8 cellular contexts compared by ENCODE assay signal in genomic region chr1:111739984-111740765, GRCh38. TPM values are rescaled to one million over a fixed set of nuclear protein-coding genes. Genes with fewer than 3 reads are reported as not detected.
DNase-seq lines count a peak whose midpoint lies in the region; ATAC-seq, FAIRE-seq and TF ChIP-seq lines count a peak whose summit lies in the region.

No MANE protein-coding gene starts in this region.

- H3K4me3 ChIP-seq in HEK293 (ENCODE audit: low read depth, low read length), result peak overlapping the region; percentile 57
- H3K4me3 ChIP-seq in dorsolateral prefrontal cortex, result peak overlapping the region; percentile 52 to 87 (median 75)
- H3K4me3 ChIP-seq in HepG2 (replicated peaks in 1 of 3; ENCODE audit: insufficient read depth in 1 of 3, low read depth in 2 of 3, low read length in 3 of 3), result peak overlapping the region; percentile 51 to 78 (median 57); a peak in 5 of 6 replicates

- TF ChIP-seq POLR2A in HepG2 (IDR thresholded peaks at IDR 0.05; ENCODE audit: insufficient read depth in 1 of 2, low read depth in 2 of 2, low read length in 2 of 2), result no peak

- H4K20me1 ChIP-seq in HepG2 (ENCODE audit: insufficient read depth, low read length), result no peaks in the 10 kb centered on the region

- no peak for TF ChIP-seq CTCF in C4-2B (conservative IDR thresholded peaks at IDR 0.05)
- peak; percentile 19; the same call in 1 of the 2 replicates for TF ChIP-seq CTCF in HEK293 (tag by site-specific recombination; IDR thresholded peaks at IDR 0.05)
- TF ChIP-seq CTCF in dorsolateral prefrontal cortex (IDR thresholded peaks at IDR 0.05 in 54 of 56, conservative IDR thresholded peaks at IDR 0.05 in 2 of 56; ENCODE audit: low read depth in 1 of 56, partially characterized antibody in 56 of 56), result peak in 14 of 56 donors; percentile 2 to 41 (median 22)
- TF ChIP-seq CTCF in HepG2 (CRISPR knock-in tag; IDR thresholded peaks at IDR 0.05), result no peak

- POLR2A ChIA-PET in HEK293 (lab: Yijun Ruan, JAX) (interaction anchor here (0.5 to 2.3 kb wide), 4 partner anchors 10 to 128 kb away, joined by 3 to 13 read pairs (median 10); partner anchors contain the start of gene DDX20), HepG2 (lab: Yijun Ruan, JAX) (interaction anchor here (2.9 to 3.8 kb wide), 2 partner anchors 15 to 232 kb away, joined by 12 to 22 read pairs; partner anchors contain the start of gene DDX20)

- intact Hi-C loops in dorsolateral prefrontal cortex (cut with DNase I) (loop anchor here (1.0 kb wide), 1 partner anchor 15 kb away; the partner anchor contains the start of gene DDX20 (in 2 of the 2)), HepG2 (cut with micrococcal nuclease; ENCODE audit: unreplicated experiment) (no loop called here)

- no peak overlapping the region for H2AFZ ChIP-seq in HepG2 (ENCODE audit: low read length)

- H3K27ac Mint-ChIP-seq in stimulated activated memory B cell treated with anti-CD40 and anti-IgM and Interleukin-4, amounts not matched to agents 10 μg/mL and 1 μg/mL and 100 μg/mL, for 72 hours, result peak overlapping the region; percentile 79

- ATAC-seq in HepG2 (peak; percentile 37), HG02970 (IDR thresholded peaks at IDR 0.05; ENCODE audit: low FRiP score, unreplicated experiment) (no peak)
- ATAC-seq in stimulated activated memory B cell treated with anti-CD40 and anti-IgM and Interleukin-4, amounts not matched to agents 10 μg/mL and 1 μg/mL and 100 μg/mL, for 72 hours, result no peak

- DNase-seq in SK-N-DZ (ENCODE audit: low spot score), result peak; percentile 77
- peak in 9 of 10 donors; percentile 52 to 81 (median 72) for DNase-seq in dorsolateral prefrontal cortex
- DNase-seq in HepG2 (ENCODE audit: low spot score), result no peak
- no peak for DNase-seq in NCI-H446 (lab: John Stamatoyannopoulos, UW)

- H3K4me3 Mint-ChIP-seq in stimulated activated memory B cell treated with anti-CD40 and anti-IgM and Interleukin-4, amounts not matched to agents 10 μg/mL and 1 μg/mL and 100 μg/mL, for 72 hours, result peak overlapping the region; percentile 95

- H3K27ac ChIP-seq in C4-2B, result peak overlapping the region; percentile 87
- H3K27ac ChIP-seq in HEK293 (ENCODE audit: extremely low read depth, low read depth, low read length), result peak overlapping the region; percentile 92
- peak overlapping the region; percentile 16 to 96 (median 91) for H3K27ac ChIP-seq in dorsolateral prefrontal cortex
- peak overlapping the region; percentile 75 for H3K27ac ChIP-seq in HepG2 (ENCODE audit: extremely low read length, insufficient read depth, low read length)

- H3K9me3 Mint-ChIP-seq in stimulated activated memory B cell treated with anti-CD40 and anti-IgM and Interleukin-4, amounts not matched to agents 10 μg/mL and 1 μg/mL and 100 μg/mL, for 72 hours, result no peaks in the 10 kb centered on the region

- peak overlapping the region; percentile 69 for H3K9ac ChIP-seq in HepG2 (ENCODE audit: insufficient read depth, low read depth, low read length)

- peaks cover 15% of the 10 kb centered on the region for H3K79me2 ChIP-seq in HepG2 (ENCODE audit: insufficient read depth, low read length)

- H3K4me1 ChIP-seq in HEK293 (ENCODE audit: control insufficient read depth, insufficient read depth, low read length), result peaks cover 21% of the 10 kb centered on the region
- H3K4me1 ChIP-seq in HepG2 (ENCODE audit: insufficient read depth, low read length), result peaks cover 65% of the 10 kb centered on the region

- TF ChIP-seq EP300 in HepG2 (IDR thresholded peaks at IDR 0.05; ENCODE audit: low read depth in 2 of 2, low read length in 2 of 2) (no peak), HepG2 (CRISPR knock-in tag; IDR thresholded peaks at IDR 0.05; ENCODE audit: borderline replicate concordance) (no peak)

- no peaks in the 10 kb centered on the region for H3K36me3 Mint-ChIP-seq in stimulated activated memory B cell treated with anti-CD40 and anti-IgM and Interleukin-4, amounts not matched to agents 10 μg/mL and 1 μg/mL and 100 μg/mL, for 72 hours

- CTCF ChIA-PET in HEK293 (lab: Yijun Ruan, JAX), result interaction anchor here (1.0 to 6.0 kb wide), 3 partner anchors 11 to 30 kb away, joined by 3 to 44 read pairs (median 14); no protein-coding TSS in a partner anchor
- CTCF ChIA-PET in HepG2 (lab: Yijun Ruan, JAX; ENCODE audit: low intra/inter-chr PET ratio, low total read pairs), result no interaction called here

- H3K9me3 ChIP-seq in HEK293 (ENCODE audit: control insufficient read depth, insufficient read depth, low read depth, low read length) (no peaks in the 10 kb centered on the region), HepG2 (ENCODE audit: low read length) (no peaks in the 10 kb centered on the region)

- 60% methylated on average over 54 of the region's 55 CpGs for WGBS in HepG2 (ENCODE audit: low lambda C conversion rate)

- in situ Hi-C loops in HepG2 (cut with HindIII; ENCODE audit: extremely low pct_ligation_motif_present, low pct_unique_long_range_greater_than_20kb), result no loop called here

- FAIRE-seq in HepG2 (lab: Jason Lieb, UNC), result no peak

- H3K27me3 ChIP-seq in dorsolateral prefrontal cortex, result no peaks in the 10 kb centered on the region
- H3K27me3 ChIP-seq in HepG2 (ENCODE audit: control insufficient read depth in 1 of 2, insufficient read depth in 2 of 2, low read length in 2 of 2), result peaks cover 0 to 5% of the 10 kb centered on the region in 2 experiments; a peak in 1 of 5 replicates

- peaks cover 32% of the 10 kb centered on the region for H3K4me1 Mint-ChIP-seq in stimulated activated memory B cell treated with anti-CD40 and anti-IgM and Interleukin-4, amounts not matched to agents 10 μg/mL and 1 μg/mL and 100 μg/mL, for 72 hours

- no peaks in the 10 kb centered on the region for H3K36me3 ChIP-seq in HEK293 (ENCODE audit: control insufficient read depth in 2 of 2, insufficient read depth in 1 of 2, low read length in 2 of 2)
- H3K36me3 ChIP-seq in HepG2 (replicated peaks in 1 of 2; ENCODE audit: control insufficient read depth in 1 of 2, insufficient read depth in 2 of 2, low read length in 2 of 2), result no peaks in the 10 kb centered on the region

- H3K27me3 Mint-ChIP-seq in stimulated activated memory B cell treated with anti-CD40 and anti-IgM and Interleukin-4, amounts not matched to agents 10 μg/mL and 1 μg/mL and 100 μg/mL, for 72 hours, result peaks cover 20% of the 10 kb centered on the region

- TF ChIP-seq RAD21 in HepG2 (CRISPR knock-in tag; IDR thresholded peaks at IDR 0.05), result no peak

- H3K4me2 ChIP-seq in HepG2 (ENCODE audit: low read depth, low read length), result peak overlapping the region; percentile 83

- BruUV-seq in HepG2 (replicated peaks; lab: Mats Ljungman, UMichigan), result TSS peak; percentile 79

RNA-seq across cellular contexts. Expression of gene INKA2, which starts 1.0 kb away (rescaled TPM):
- polyA plus RNA-seq in SK-N-DZ (2014; cell fraction: cytosol; rRNA removed), result 14.0 TPM in 2 replicates
- polyA plus RNA-seq in SK-N-DZ (2014; cell fraction: nucleus; rRNA removed), result 9.7 and 10.8 TPM in 2 replicates
- total RNA-seq in dorsolateral prefrontal cortex (10 to 100 TPM; 14.0 to 81.6 (median 44.7) TPM), HepG2 (2016; rRNA removed; fragmentation: Illumina TruSeq; extraction: Trizol) (4.6 and 6.1 TPM in 2 replicates)
- 0.61 and 1.2 TPM in 2 replicates for total RNA-seq in HepG2 (2016; cell fraction: cytosol; rRNA removed; fragmentation: Illumina TruSeq; extraction: Trizol; ENCODE audit: low read depth)
- total RNA-seq in HepG2 (2016; cell fraction: insoluble cytoplasmic fraction; rRNA removed; fragmentation: Illumina TruSeq; extraction: Trizol), result 4.0 and 4.3 TPM in 2 replicates
- 2.5 and 2.9 TPM in 2 replicates for total RNA-seq in HepG2 (2016; cell fraction: membrane; rRNA removed; fragmentation: Illumina TruSeq; extraction: Trizol)
- 4.0 and 4.7 TPM in 2 replicates for total RNA-seq in HepG2 (2016; cell fraction: nucleus; rRNA removed; fragmentation: Illumina TruSeq; extraction: Trizol)
- 2.6 TPM in 2 replicates for polyA plus RNA-seq in HepG2 (2011; rRNA removed)
- polyA plus RNA-seq in HepG2 (2011; cell fraction: cytosol; rRNA removed), result 1.3 TPM in 2 replicates
- 2.5 and 3.6 TPM in 2 replicates for polyA plus RNA-seq in HepG2 (2011; cell fraction: nucleus; rRNA removed)
- 1.7 and 2.4 TPM in 2 replicates for polyA plus RNA-seq in HepG2 (2012)
- 0.77 and 1.1 TPM in 2 replicates for polyA plus RNA-seq in HepG2 (2016; cell fraction: cytosol; fragmentation: Illumina TruSeq; extraction: Trizol; ENCODE audit: low read depth)
- polyA plus RNA-seq in HepG2 (2016; cell fraction: insoluble cytoplasmic fraction; fragmentation: Illumina TruSeq; extraction: Trizol; ENCODE audit: low read depth), result 2.2 and 3.8 TPM in 2 replicates
- polyA plus RNA-seq in HepG2 (2016; cell fraction: membrane; fragmentation: Illumina TruSeq; extraction: Trizol; ENCODE audit: low read depth), result 1.9 and 2.0 TPM in 2 replicates
- 6.2 and 10.3 TPM in 2 replicates for polyA plus RNA-seq in HepG2 (2016; cell fraction: nucleus; fragmentation: Illumina TruSeq; extraction: Trizol; ENCODE audit: insufficient read depth, low read depth)
- 4.9 and 8.9 TPM in 2 replicates for polyA minus RNA-seq in HepG2 (2011; rRNA and poly(A)+ RNA removed; ENCODE audit: low replicate concordance)
- 1.6 TPM in 1 of 2 replicates, not detected in the other for polyA minus RNA-seq in HepG2 (2011; cell fraction: cytosol; rRNA and poly(A)+ RNA removed)
- polyA minus RNA-seq in HepG2 (2011; cell fraction: nucleus; rRNA and poly(A)+ RNA removed), result 6.2 and 9.3 TPM in 2 replicates

RNA-seq across cellular contexts. Expression of gene DDX20, which starts 15.5 kb away (rescaled TPM):
- polyA plus RNA-seq in SK-N-DZ (2014; cell fraction: cytosol; rRNA removed), result 21.3 and 24.3 TPM in 2 replicates
- polyA plus RNA-seq in SK-N-DZ (2014; cell fraction: nucleus; rRNA removed), result 40.4 and 50.3 TPM in 2 replicates
- total RNA-seq in dorsolateral prefrontal cortex, result 10 to 100 TPM in 38 of 120 experiments, 1 to 10 TPM in 82; 4.2 to 18.7 (median 8.9) TPM
- total RNA-seq in HepG2 (2016; rRNA removed; fragmentation: Illumina TruSeq; extraction: Trizol), result 14.3 and 20.0 TPM in 2 replicates
- total RNA-seq in HepG2 (2016; cell fraction: cytosol; rRNA removed; fragmentation: Illumina TruSeq; extraction: Trizol; ENCODE audit: low read depth), result 1.8 and 2.2 TPM in 2 replicates
- 13.8 and 19.4 TPM in 2 replicates for total RNA-seq in HepG2 (2016; cell fraction: insoluble cytoplasmic fraction; rRNA removed; fragmentation: Illumina TruSeq; extraction: Trizol)
- 5.0 and 6.5 TPM in 2 replicates for total RNA-seq in HepG2 (2016; cell fraction: membrane; rRNA removed; fragmentation: Illumina TruSeq; extraction: Trizol)
- 13.8 TPM in 2 replicates for total RNA-seq in HepG2 (2016; cell fraction: nucleus; rRNA removed; fragmentation: Illumina TruSeq; extraction: Trizol)
- 3.2 and 4.0 TPM in 2 replicates for polyA plus RNA-seq in HepG2 (2011; rRNA removed)
- 1.7 and 2.4 TPM in 2 replicates for polyA plus RNA-seq in HepG2 (2011; cell fraction: cytosol; rRNA removed)
- 4.0 and 5.2 TPM in 2 replicates for polyA plus RNA-seq in HepG2 (2011; cell fraction: nucleus; rRNA removed)
- 4.6 and 6.6 TPM in 2 replicates for polyA plus RNA-seq in HepG2 (2012)
- 0.71 and 0.80 TPM in 2 replicates for polyA plus RNA-seq in HepG2 (2016; cell fraction: cytosol; fragmentation: Illumina TruSeq; extraction: Trizol; ENCODE audit: low read depth)
- polyA plus RNA-seq in HepG2 (2016; cell fraction: insoluble cytoplasmic fraction; fragmentation: Illumina TruSeq; extraction: Trizol; ENCODE audit: low read depth), result 13.4 and 14.2 TPM in 2 replicates
- polyA plus RNA-seq in HepG2 (2016; cell fraction: membrane; fragmentation: Illumina TruSeq; extraction: Trizol; ENCODE audit: low read depth), result 1.7 and 2.0 TPM in 2 replicates
- 14.9 and 15.2 TPM in 2 replicates for polyA plus RNA-seq in HepG2 (2016; cell fraction: nucleus; fragmentation: Illumina TruSeq; extraction: Trizol; ENCODE audit: insufficient read depth, low read depth)
- polyA minus RNA-seq in HepG2 (2011; rRNA and poly(A)+ RNA removed; ENCODE audit: low replicate concordance), result 5.0 and 17.2 TPM in 2 replicates
- polyA minus RNA-seq in HepG2 (2011; cell fraction: cytosol; rRNA and poly(A)+ RNA removed), result 4.1 and 4.2 TPM in 2 replicates
- 15.5 and 16.4 TPM in 2 replicates for polyA minus RNA-seq in HepG2 (2011; cell fraction: nucleus; rRNA and poly(A)+ RNA removed)

Comparison
In these comparisons a context has a peak if more than half of its experiments do, and no peak if none do; other contexts are left out.
1. DNase-seq: peak in SK-N-DZ (single experiment) and dorsolateral prefrontal cortex (9 of 10); none in HepG2 (single experiment) and NCI-H446 (0 of 2).
2. Peak in every context shown above with its lines, with median percentiles within 50 percentile points of each other: H3K27ac ChIP-seq and H3K4me3 ChIP-seq.